36 cellular contexts compared by ENCODE assay signal in the genomic region with DNA sequence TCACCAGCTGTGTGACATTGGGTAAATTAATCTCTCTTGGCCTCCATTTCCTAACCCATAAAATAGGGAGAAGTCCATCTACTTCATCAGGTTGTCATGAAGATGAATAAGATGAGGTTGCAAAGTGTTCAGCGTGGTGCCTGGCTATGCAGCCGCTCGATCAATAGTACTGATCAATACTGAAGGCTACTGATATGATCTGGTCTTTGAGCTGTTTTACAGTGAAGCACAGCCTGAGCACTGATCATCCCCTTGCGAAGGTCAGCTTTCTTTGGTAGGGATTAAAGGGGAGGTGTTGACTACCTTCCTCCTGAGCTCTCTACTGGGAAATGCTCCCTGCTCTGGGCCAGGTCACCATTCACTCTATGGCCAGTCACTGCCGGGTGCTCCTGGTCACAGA.
"Had no signal": no experiment of that assay in that cellular context is flagged by ENCODE, and none has a peak within 500 bp of the region (broad histone marks: within the 10 kb centered on the region; RNA-seq: fewer than 3 reads in every experiment).

No MANE protein-coding gene starts in this region.

- ATAC-seq: activated CD4-positive, alpha-beta T cell treated with anti-CD3 and anti-CD28 coated beads for 36 hours; activated CD4-positive, CD25-positive, alpha-beta regulatory T cell treated with anti-CD3 and anti-CD28 coated beads, Interleukin-2, amount 50 U/mL, for 24 hours; activated CD8-positive, alpha-beta memory T cell treated with anti-CD3 and anti-CD28 coated beads, Interleukin-2, amount 10 ng/mL, durations not matched to agents 7 days and 5 days; activated CD8-positive, alpha-beta T cell treated with anti-CD3 and anti-CD28 coated beads, Interleukin-2, amount 10 ng/mL, durations not matched to agents 7 days and 5 days; activated naive CD8-positive, alpha-beta T cell treated with anti-CD3 and anti-CD28 coated beads, Interleukin-2, amount 50 U/mL, for 24 hours; T-cell; WTC11 had no signal

- H3K4me3 ChIP-seq: ascending aorta had no signal

- H3K4me1 Mint-ChIP-seq: activated CD4-positive, alpha-beta T cell treated with anti-CD3 and anti-CD28 coated beads for 36 hours; activated CD4-positive, alpha-beta T cell treated with anti-CD3 and anti-CD28 coated beads, Interleukin-2, amount 10 ng/mL, durations not matched to agents 7 days and 5 days; activated CD8-positive, alpha-beta memory T cell treated with anti-CD3 and anti-CD28 coated beads, Interleukin-2, amount 10 ng/mL, durations not matched to agents 7 days and 5 days; activated naive CD4-positive, alpha-beta T cell treated with anti-CD3 and anti-CD28 coated beads, Interleukin-2, amount 10 ng/mL, durations not matched to agents 7 days and 5 days; activated naive CD4-positive, alpha-beta T cell treated with anti-CD3 and anti-CD28 coated beads, Interleukin-2, amount 50 U/mL, for 24 hours; activated naive CD8-positive, alpha-beta T cell treated with anti-CD3 and anti-CD28 coated beads, Interleukin-2, amount 10 ng/mL, durations not matched to agents 7 days and 5 days; activated naive CD8-positive, alpha-beta T cell treated with anti-CD3 and anti-CD28 coated beads, Interleukin-2, amount 50 U/mL, for 24 hours; T-cell had no signal

- H3K9me3 Mint-ChIP-seq: activated CD4-positive, alpha-beta memory T cell treated with anti-CD3 and anti-CD28 coated beads for 36 hours; activated CD4-positive, alpha-beta T cell treated with anti-CD3 and anti-CD28 coated beads, Interleukin-2, amount 10 ng/mL, durations not matched to agents 7 days and 5 days; activated naive CD4-positive, alpha-beta T cell treated with anti-CD3 and anti-CD28 coated beads, Interleukin-2, amount 10 ng/mL, durations not matched to agents 7 days and 5 days; activated naive CD4-positive, alpha-beta T cell treated with anti-CD3 and anti-CD28 coated beads, Interleukin-2, amount 50 U/mL, for 24 hours; activated naive CD8-positive, alpha-beta T cell treated with anti-CD3 and anti-CD28 coated beads, Interleukin-2, amount 10 ng/mL, durations not matched to agents 7 days and 5 days; activated naive CD8-positive, alpha-beta T cell treated with anti-CD3 and anti-CD28 coated beads, Interleukin-2, amount 50 U/mL, for 24 hours; activated T-cell treated with anti-CD3 and anti-CD28 coated beads, Interleukin-2, amount 50 U/mL, for 24 hours; activated T-helper 2 cell treated with anti-CD3 and anti-CD28 coated beads, Interferon-gamma antibody, Interleukin-2, Interleukin-4, amounts not matched to agents 10 μg/mL and 5 μg/mL and 100 μg/mL, durations not matched to agents 14 hours and 24 hours and 36 hours; T-cell; T-helper 1 cell treated with Interleukin-12 subunit alpha and Interleukin-12 subunit beta and Interleukin-4 antibody, amounts not matched to agents 30 μg/mL and 1 μg/mL, for 36 hours; T-helper 2 cell treated with Interferon-gamma antibody and Interleukin-4, amounts not matched to agents 5 μg/mL and 100 μg/mL, for 36 hours had no signal

- H3K36me3 Mint-ChIP-seq: activated CD4-positive, alpha-beta memory T cell treated with anti-CD3 and anti-CD28 coated beads for 36 hours; activated CD8-positive, alpha-beta memory T cell treated with anti-CD3 and anti-CD28 coated beads, Interleukin-2, amount 10 ng/mL, durations not matched to agents 7 days and 5 days; activated naive CD4-positive, alpha-beta T cell treated with anti-CD3 and anti-CD28 coated beads, Interleukin-2, amount 10 ng/mL, durations not matched to agents 7 days and 5 days; activated naive CD4-positive, alpha-beta T cell treated with anti-CD3 and anti-CD28 coated beads, Interleukin-2, amount 50 U/mL, for 24 hours; activated naive CD8-positive, alpha-beta T cell; activated naive CD8-positive, alpha-beta T cell treated with anti-CD3 and anti-CD28 coated beads, Interleukin-2, amount 10 ng/mL, durations not matched to agents 7 days and 5 days; brain; T-cell had no signal

- DNase-seq: activated CD4-positive, alpha-beta memory T cell treated with anti-CD3 and anti-CD28 coated beads for 36 hours; activated CD4-positive, alpha-beta T cell treated with anti-CD3 and anti-CD28 coated beads for 1 hour; activated CD4-positive, alpha-beta T cell treated with anti-CD3 and anti-CD28 coated beads for 36 hours; activated CD4-positive, alpha-beta T cell treated with anti-CD3 and anti-CD28 coated beads for 48 hours; activated CD4-positive, alpha-beta T cell treated with anti-CD3 and anti-CD28 coated beads, Interleukin-2, amount 10 ng/mL, durations not matched to agents 7 days and 5 days; activated CD4-positive, alpha-beta T cell treated with anti-CD3 and anti-CD28 coated beads, Interleukin-2, amount 50 U/mL, for 4 hours; activated CD4-positive, CD25-positive, alpha-beta regulatory T cell; activated CD8-positive, alpha-beta memory T cell treated with anti-CD3 and anti-CD28 coated beads for 24 hours; activated CD8-positive, alpha-beta memory T cell treated with anti-CD3 and anti-CD28 coated beads, Interleukin-2, amount 10 ng/mL, durations not matched to agents 7 days and 5 days; activated CD8-positive, alpha-beta memory T cell treated with anti-CD3 and anti-CD28 coated beads, Interleukin-2, amount 50 U/mL, for 48 hours; activated CD8-positive, alpha-beta T cell treated with anti-CD3 and anti-CD28 coated beads, Interleukin-2, amount 10 ng/mL, durations not matched to agents 7 days and 5 days; activated effector memory CD4-positive, alpha-beta T cell treated with Interleukin-2 at 50 U/mL for 16 hours; activated gamma-delta T cell; activated naive CD4-positive, alpha-beta T cell treated with anti-CD3 and anti-CD28 coated beads, Interleukin-2, amount 10 ng/mL, durations not matched to agents 7 days and 5 days; activated naive CD4-positive, alpha-beta T cell treated with Interleukin-2 at 50 U/mL for 16 hours; activated naive CD8-positive, alpha-beta T cell treated with anti-CD3 and anti-CD28 coated beads, Interleukin-2, amount 10 ng/mL, durations not matched to agents 7 days and 5 days; activated naive CD8-positive, alpha-beta T cell treated with anti-CD3 and anti-CD28 coated beads, Interleukin-2, amount 50 U/mL, for 24 hours; activated T-cell treated with anti-CD3 and anti-CD28 coated beads, Interleukin-2, amount 50 U/mL, for 24 hours; activated T-cell treated with anti-CD3 and anti-CD28 coated beads, Interleukin-2, amount 50 U/mL, for 48 hours; amygdala; anterior cingulate cortex; central memory CD4-positive, alpha-beta T cell; T-cell; T-helper 2 cell; T-helper 9 cell; WERI-Rb-1 had no signal

- H3K27me3 ChIP-seq: ascending aorta had no signal

- H3K36me3 ChIP-seq: ascending aorta, WERI-Rb-1 had no signal

- H3K27ac ChIP-seq: ascending aorta, WERI-Rb-1 had no signal

- H3K27ac Mint-ChIP-seq: activated CD4-positive, alpha-beta memory T cell treated with anti-CD3 and anti-CD28 coated beads for 36 hours; activated CD4-positive, alpha-beta T cell treated with anti-CD3 and anti-CD28 coated beads for 36 hours; activated CD4-positive, alpha-beta T cell treated with anti-CD3 and anti-CD28 coated beads, Interleukin-2, amount 10 ng/mL, durations not matched to agents 7 days and 5 days; activated CD8-positive, alpha-beta memory T cell treated with anti-CD3 and anti-CD28 coated beads, Interleukin-2, amount 10 ng/mL, durations not matched to agents 7 days and 5 days; activated CD8-positive, alpha-beta T cell treated with anti-CD3 and anti-CD28 coated beads, Interleukin-2, amount 10 ng/mL, durations not matched to agents 7 days and 5 days; activated naive CD4-positive, alpha-beta T cell treated with anti-CD3 and anti-CD28 coated beads, Interleukin-2, amount 10 ng/mL, durations not matched to agents 7 days and 5 days; activated naive CD4-positive, alpha-beta T cell treated with anti-CD3 and anti-CD28 coated beads, Interleukin-2, amount 50 U/mL, for 24 hours; activated naive CD8-positive, alpha-beta T cell; activated naive CD8-positive, alpha-beta T cell treated with anti-CD3 and anti-CD28 coated beads, Interleukin-2, amount 10 ng/mL, durations not matched to agents 7 days and 5 days; activated naive CD8-positive, alpha-beta T cell treated with anti-CD3 and anti-CD28 coated beads, Interleukin-2, amount 50 U/mL, for 24 hours; activated T-cell treated with anti-CD3 and anti-CD28 coated beads, Interleukin-2, amount 50 U/mL, for 24 hours; activated T-helper 2 cell treated with anti-CD3 and anti-CD28 coated beads, Interferon-gamma antibody, Interleukin-2, Interleukin-4, amounts not matched to agents 10 μg/mL and 5 μg/mL and 100 μg/mL, durations not matched to agents 14 hours and 24 hours and 36 hours; brain; T-cell; T-helper 1 cell treated with Interleukin-12 subunit alpha and Interleukin-12 subunit beta and Interleukin-4 antibody, amounts not matched to agents 30 μg/mL and 1 μg/mL, for 36 hours; T-helper 2 cell treated with Interferon-gamma antibody and Interleukin-4, amounts not matched to agents 5 μg/mL and 100 μg/mL, for 36 hours; WTC11 had no signal

- FAIRE-seq: TTC549 had no signal

- H3K27me3 Mint-ChIP-seq: activated CD4-positive, alpha-beta memory T cell treated with anti-CD3 and anti-CD28 coated beads for 36 hours; activated CD4-positive, alpha-beta T cell treated with anti-CD3 and anti-CD28 coated beads, Interleukin-2, amount 10 ng/mL, durations not matched to agents 7 days and 5 days; activated CD8-positive, alpha-beta memory T cell treated with anti-CD3 and anti-CD28 coated beads, Interleukin-2, amount 10 ng/mL, durations not matched to agents 7 days and 5 days; activated naive CD8-positive, alpha-beta T cell; activated naive CD8-positive, alpha-beta T cell treated with anti-CD3 and anti-CD28 coated beads, Interleukin-2, amount 10 ng/mL, durations not matched to agents 7 days and 5 days; activated naive CD8-positive, alpha-beta T cell treated with anti-CD3 and anti-CD28 coated beads, Interleukin-2, amount 50 U/mL, for 24 hours; activated T-cell treated with anti-CD3 and anti-CD28 coated beads, Interleukin-2, amount 50 U/mL, for 24 hours; brain had no signal

- H3K4me3 Mint-ChIP-seq: activated CD4-positive, alpha-beta memory T cell treated with anti-CD3 and anti-CD28 coated beads for 36 hours; activated CD4-positive, alpha-beta T cell treated with anti-CD3 and anti-CD28 coated beads for 36 hours; activated CD4-positive, alpha-beta T cell treated with anti-CD3 and anti-CD28 coated beads, Interleukin-2, amount 10 ng/mL, durations not matched to agents 7 days and 5 days; activated CD8-positive, alpha-beta memory T cell treated with anti-CD3 and anti-CD28 coated beads, Interleukin-2, amount 10 ng/mL, durations not matched to agents 7 days and 5 days; activated CD8-positive, alpha-beta T cell treated with anti-CD3 and anti-CD28 coated beads, Interleukin-2, amount 10 ng/mL, durations not matched to agents 7 days and 5 days; activated naive CD4-positive, alpha-beta T cell treated with anti-CD3 and anti-CD28 coated beads, Interleukin-2, amount 10 ng/mL, durations not matched to agents 7 days and 5 days; activated naive CD4-positive, alpha-beta T cell treated with anti-CD3 and anti-CD28 coated beads, Interleukin-2, amount 50 U/mL, for 24 hours; activated naive CD8-positive, alpha-beta T cell; activated naive CD8-positive, alpha-beta T cell treated with anti-CD3 and anti-CD28 coated beads, Interleukin-2, amount 10 ng/mL, durations not matched to agents 7 days and 5 days; activated naive CD8-positive, alpha-beta T cell treated with anti-CD3 and anti-CD28 coated beads, Interleukin-2, amount 50 U/mL, for 24 hours; activated T-cell treated with anti-CD3 and anti-CD28 coated beads, Interleukin-2, amount 50 U/mL, for 24 hours; brain; T-cell; T-helper 1 cell treated with Interleukin-12 subunit alpha and Interleukin-12 subunit beta and Interleukin-4 antibody, amounts not matched to agents 30 μg/mL and 1 μg/mL, for 36 hours; T-helper 2 cell treated with Interferon-gamma antibody and Interleukin-4, amounts not matched to agents 5 μg/mL and 100 μg/mL, for 36 hours; WTC11 had no signal
